3 cellular contexts compared by ENCODE assay signal in the genomic region with DNA sequence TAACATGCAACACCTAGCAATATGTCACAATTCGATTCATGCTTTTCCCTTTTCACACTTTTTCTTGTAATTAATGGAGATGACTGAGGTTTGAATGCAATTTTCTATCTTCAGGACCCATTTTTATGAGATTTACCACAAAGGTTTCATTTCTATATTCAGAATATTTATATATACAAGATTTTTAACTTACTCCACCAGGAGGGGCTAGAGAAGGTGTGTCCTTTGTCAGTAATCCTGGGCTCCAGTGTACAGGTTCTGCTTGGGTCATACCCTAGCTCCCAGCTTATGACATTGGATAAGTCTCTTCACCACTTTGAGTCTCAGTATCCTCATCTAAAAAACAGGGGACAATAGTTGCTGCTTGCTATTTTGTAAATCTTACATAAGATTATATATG.
TF ChIP-seq lines count a peak whose summit lies in the region.

No MANE protein-coding gene starts in this region.

TF ChIP-seq in SK-N-SH, 30 proteins besides CTCF, POLR2A, EP300 and RAD21 (continued from another document and continues in another):
- TF ChIP-seq, protein P1, sequence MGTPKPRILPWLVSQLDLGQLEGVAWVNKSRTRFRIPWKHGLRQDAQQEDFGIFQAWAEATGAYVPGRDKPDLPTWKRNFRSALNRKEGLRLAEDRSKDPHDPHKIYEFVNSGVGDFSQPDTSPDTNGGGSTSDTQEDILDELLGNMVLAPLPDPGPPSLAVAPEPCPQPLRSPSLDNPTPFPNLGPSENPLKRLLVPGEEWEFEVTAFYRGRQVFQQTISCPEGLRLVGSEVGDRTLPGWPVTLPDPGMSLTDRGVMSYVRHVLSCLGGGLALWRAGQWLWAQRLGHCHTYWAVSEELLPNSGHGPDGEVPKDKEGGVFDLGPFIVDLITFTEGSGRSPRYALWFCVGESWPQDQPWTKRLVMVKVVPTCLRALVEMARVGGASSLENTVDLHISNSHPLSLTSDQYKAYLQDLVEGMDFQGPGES (IDR thresholded peaks at IDR 0.05; ENCODE audit: low read depth, low read length), result no peak
- TF ChIP-seq GABPA (IDR thresholded peaks at IDR 0.05; ENCODE audit: low read depth) (no peak), NRF1 (IDR thresholded peaks at IDR 0.05; ENCODE audit: low read depth, low read length) (no peak), FOSL2 (IDR thresholded peaks at IDR 0.05; ENCODE audit: borderline replicate concordance, low read depth) (no peak), POLR2AphosphoS5 (IDR thresholded peaks at IDR 0.05; ENCODE audit: low read depth, low read length) (no peak), TCF12 (IDR thresholded peaks at IDR 0.05) (no peak)
- TF ChIP-seq, protein P2, sequence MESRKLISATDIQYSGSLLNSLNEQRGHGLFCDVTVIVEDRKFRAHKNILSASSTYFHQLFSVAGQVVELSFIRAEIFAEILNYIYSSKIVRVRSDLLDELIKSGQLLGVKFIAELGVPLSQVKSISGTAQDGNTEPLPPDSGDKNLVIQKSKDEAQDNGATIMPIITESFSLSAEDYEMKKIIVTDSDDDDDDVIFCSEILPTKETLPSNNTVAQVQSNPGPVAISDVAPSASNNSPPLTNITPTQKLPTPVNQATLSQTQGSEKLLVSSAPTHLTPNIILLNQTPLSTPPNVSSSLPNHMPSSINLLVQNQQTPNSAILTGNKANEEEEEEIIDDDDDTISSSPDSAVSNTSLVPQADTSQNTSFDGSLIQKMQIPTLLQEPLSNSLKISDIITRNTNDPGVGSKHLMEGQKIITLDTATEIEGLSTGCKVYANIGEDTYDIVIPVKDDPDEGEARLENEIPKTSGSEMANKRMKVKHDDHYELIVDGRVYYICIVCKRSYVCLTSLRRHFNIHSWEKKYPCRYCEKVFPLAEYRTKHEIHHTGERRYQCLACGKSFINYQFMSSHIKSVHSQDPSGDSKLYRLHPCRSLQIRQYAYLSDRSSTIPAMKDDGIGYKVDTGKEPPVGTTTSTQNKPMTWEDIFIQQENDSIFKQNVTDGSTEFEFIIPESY (IDR thresholded peaks at IDR 0.05; ENCODE audit: borderline replicate concordance, low read depth), result no peak
- TF ChIP-seq, protein P3, sequence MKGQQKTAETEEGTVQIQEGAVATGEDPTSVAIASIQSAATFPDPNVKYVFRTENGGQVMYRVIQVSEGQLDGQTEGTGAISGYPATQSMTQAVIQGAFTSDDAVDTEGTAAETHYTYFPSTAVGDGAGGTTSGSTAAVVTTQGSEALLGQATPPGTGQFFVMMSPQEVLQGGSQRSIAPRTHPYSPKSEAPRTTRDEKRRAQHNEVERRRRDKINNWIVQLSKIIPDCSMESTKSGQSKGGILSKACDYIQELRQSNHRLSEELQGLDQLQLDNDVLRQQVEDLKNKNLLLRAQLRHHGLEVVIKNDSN (IDR thresholded peaks at IDR 0.05; ENCODE audit: borderline replicate concordance, low read depth), result no peak
- TF ChIP-seq, protein P4, sequence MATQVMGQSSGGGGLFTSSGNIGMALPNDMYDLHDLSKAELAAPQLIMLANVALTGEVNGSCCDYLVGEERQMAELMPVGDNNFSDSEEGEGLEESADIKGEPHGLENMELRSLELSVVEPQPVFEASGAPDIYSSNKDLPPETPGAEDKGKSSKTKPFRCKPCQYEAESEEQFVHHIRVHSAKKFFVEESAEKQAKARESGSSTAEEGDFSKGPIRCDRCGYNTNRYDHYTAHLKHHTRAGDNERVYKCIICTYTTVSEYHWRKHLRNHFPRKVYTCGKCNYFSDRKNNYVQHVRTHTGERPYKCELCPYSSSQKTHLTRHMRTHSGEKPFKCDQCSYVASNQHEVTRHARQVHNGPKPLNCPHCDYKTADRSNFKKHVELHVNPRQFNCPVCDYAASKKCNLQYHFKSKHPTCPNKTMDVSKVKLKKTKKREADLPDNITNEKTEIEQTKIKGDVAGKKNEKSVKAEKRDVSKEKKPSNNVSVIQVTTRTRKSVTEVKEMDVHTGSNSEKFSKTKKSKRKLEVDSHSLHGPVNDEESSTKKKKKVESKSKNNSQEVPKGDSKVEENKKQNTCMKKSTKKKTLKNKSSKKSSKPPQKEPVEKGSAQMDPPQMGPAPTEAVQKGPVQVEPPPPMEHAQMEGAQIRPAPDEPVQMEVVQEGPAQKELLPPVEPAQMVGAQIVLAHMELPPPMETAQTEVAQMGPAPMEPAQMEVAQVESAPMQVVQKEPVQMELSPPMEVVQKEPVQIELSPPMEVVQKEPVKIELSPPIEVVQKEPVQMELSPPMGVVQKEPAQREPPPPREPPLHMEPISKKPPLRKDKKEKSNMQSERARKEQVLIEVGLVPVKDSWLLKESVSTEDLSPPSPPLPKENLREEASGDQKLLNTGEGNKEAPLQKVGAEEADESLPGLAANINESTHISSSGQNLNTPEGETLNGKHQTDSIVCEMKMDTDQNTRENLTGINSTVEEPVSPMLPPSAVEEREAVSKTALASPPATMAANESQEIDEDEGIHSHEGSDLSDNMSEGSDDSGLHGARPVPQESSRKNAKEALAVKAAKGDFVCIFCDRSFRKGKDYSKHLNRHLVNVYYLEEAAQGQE (IDR thresholded peaks at IDR 0.05; ENCODE audit: low read depth, low read length), result no peak

TF ChIP-seq in SK-N-SH treated with all-trans-retinoic acid at 6 μM for 48 hours, 23 proteins besides CTCF, POLR2A, EP300 and RAD21 (continued from another document):
- TF ChIP-seq ZC3H10 (CRISPR knock-in tag; IDR thresholded peaks at IDR 0.05) (no peak), RARB (CRISPR knock-in tag; IDR thresholded peaks at IDR 0.05) (no peak)
TF ChIP-seq in SK-N-SH treated with all-trans-retinoic acid at 6 μM for 48 hours: peak in this region for 0.

TF ChIP-seq in endothelial cell of umbilical vein, 7 proteins besides CTCF, POLR2A, EP300 and RAD21 (continued from another document):
- no peak for TF ChIP-seq GATA2 (IDR thresholded peaks at IDR 0.05; ENCODE audit: insufficient read depth, insufficient read length, low read depth, low read length)
- TF ChIP-seq JUN (IDR thresholded peaks at IDR 0.05; ENCODE audit: borderline replicate concordance, insufficient read depth, insufficient read length, low read depth), result no peak
- no peak for TF ChIP-seq MYC (IDR thresholded peaks at IDR 0.05; ENCODE audit: low read depth, low read length)
- TF ChIP-seq EZH2 (IDR thresholded peaks at IDR 0.05; ENCODE audit: borderline replicate concordance, low read depth, low read length, severe bottlenecking), result no peak
- TF ChIP-seq, protein P5, sequence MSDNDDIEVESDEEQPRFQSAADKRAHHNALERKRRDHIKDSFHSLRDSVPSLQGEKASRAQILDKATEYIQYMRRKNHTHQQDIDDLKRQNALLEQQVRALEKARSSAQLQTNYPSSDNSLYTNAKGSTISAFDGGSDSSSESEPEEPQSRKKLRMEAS (IDR thresholded peaks at IDR 0.05; ENCODE audit: insufficient read depth, insufficient read length), result no peak
- no peak for TF ChIP-seq FOS (IDR thresholded peaks at IDR 0.05; ENCODE audit: borderline replicate concordance, insufficient read depth, low read length)
